ENCODE assay signal across 1 cellular context in the genomic region with DNA sequence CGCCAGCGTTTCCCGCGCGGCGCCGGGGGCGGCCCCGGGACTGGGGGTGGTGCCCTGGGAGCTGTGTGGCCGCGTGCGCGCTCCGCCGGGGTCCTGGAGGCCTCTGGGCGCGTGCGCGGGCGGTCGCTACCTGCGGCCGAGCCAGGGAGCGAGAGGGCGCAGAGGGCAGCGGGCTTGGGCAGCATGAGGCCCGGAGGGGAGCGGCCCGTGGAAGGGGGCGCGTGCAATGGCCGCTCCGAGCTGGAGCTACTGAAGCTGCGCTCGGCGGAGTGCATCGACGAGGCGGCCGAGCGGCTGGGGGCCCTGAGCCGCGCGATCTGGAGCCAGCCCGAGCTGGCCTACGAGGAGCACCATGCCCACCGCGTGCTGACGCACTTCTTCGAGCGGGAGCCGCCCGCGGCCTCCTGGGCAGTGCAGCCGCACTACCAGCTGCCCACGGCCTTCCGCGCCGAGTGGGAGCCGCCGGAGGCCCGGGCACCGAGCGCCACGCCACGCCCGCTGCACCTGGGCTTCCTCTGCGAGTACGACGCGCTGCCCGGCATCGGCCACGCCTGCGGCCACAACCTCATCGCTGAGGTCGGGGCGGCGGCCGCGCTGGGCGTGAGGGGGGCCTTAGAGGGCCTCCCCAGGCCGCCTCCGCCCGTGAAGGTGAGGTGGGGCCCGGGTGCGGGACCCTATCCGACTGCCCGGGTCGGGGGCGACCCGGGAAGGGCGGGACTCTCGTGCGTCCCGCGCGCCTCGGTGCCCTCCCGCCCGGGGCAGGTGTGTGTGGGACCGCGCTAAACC.
TF ChIP-seq lines count a peak whose summit lies in the region.

A gene with protein sequence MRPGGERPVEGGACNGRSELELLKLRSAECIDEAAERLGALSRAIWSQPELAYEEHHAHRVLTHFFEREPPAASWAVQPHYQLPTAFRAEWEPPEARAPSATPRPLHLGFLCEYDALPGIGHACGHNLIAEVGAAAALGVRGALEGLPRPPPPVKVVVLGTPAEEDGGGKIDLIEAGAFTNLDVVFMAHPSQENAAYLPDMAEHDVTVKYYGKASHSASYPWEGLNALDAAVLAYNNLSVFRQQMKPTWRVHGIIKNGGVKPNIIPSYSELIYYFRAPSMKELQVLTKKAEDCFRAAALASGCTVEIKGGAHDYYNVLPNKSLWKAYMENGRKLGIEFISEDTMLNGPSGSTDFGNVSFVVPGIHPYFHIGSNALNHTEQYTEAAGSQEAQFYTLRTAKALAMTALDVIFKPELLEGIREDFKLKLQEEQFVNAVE (plus strand): TSS at position 94 of the 786 bp plus-strand sequence. CDS start 90 bp downstream, at position 184.

TF ChIP-seq in WTC11, 78 proteins besides CTCF, POLR2A, EP300 and RAD21 (continued from another document and continues in another):
- TF ChIP-seq, protein P1, sequence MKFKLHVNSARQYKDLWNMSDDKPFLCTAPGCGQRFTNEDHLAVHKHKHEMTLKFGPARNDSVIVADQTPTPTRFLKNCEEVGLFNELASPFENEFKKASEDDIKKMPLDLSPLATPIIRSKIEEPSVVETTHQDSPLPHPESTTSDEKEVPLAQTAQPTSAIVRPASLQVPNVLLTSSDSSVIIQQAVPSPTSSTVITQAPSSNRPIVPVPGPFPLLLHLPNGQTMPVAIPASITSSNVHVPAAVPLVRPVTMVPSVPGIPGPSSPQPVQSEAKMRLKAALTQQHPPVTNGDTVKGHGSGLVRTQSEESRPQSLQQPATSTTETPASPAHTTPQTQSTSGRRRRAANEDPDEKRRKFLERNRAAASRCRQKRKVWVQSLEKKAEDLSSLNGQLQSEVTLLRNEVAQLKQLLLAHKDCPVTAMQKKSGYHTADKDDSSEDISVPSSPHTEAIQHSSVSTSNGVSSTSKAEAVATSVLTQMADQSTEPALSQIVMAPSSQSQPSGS (CRISPR knock-in tag; IDR thresholded peaks at IDR 0.05; ENCODE audit: borderline replicate concordance, low read depth), result peak; percentile 85
- TF ChIP-seq, protein P2, sequence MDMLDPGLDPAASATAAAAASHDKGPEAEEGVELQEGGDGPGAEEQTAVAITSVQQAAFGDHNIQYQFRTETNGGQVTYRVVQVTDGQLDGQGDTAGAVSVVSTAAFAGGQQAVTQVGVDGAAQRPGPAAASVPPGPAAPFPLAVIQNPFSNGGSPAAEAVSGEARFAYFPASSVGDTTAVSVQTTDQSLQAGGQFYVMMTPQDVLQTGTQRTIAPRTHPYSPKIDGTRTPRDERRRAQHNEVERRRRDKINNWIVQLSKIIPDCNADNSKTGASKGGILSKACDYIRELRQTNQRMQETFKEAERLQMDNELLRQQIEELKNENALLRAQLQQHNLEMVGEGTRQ (CRISPR knock-in tag; IDR thresholded peaks at IDR 0.05), result peak; percentile 20; the same call in 1 of the 2 replicates
- TF ChIP-seq FOXK1 (CRISPR knock-in tag; IDR thresholded peaks at IDR 0.05), result 0 out of 2 replicates have a peak, but pooled peaks have one; percentile 25
- no peak; the same call in 1 of the 2 replicates for TF ChIP-seq GABPB1 (CRISPR knock-in tag; IDR thresholded peaks at IDR 0.05)
- TF ChIP-seq CBFB (CRISPR knock-in tag; IDR thresholded peaks at IDR 0.05; ENCODE audit: low read depth), result 0 out of 2 replicates have a peak, but pooled peaks have one; percentile 42
- TF ChIP-seq, protein P3, sequence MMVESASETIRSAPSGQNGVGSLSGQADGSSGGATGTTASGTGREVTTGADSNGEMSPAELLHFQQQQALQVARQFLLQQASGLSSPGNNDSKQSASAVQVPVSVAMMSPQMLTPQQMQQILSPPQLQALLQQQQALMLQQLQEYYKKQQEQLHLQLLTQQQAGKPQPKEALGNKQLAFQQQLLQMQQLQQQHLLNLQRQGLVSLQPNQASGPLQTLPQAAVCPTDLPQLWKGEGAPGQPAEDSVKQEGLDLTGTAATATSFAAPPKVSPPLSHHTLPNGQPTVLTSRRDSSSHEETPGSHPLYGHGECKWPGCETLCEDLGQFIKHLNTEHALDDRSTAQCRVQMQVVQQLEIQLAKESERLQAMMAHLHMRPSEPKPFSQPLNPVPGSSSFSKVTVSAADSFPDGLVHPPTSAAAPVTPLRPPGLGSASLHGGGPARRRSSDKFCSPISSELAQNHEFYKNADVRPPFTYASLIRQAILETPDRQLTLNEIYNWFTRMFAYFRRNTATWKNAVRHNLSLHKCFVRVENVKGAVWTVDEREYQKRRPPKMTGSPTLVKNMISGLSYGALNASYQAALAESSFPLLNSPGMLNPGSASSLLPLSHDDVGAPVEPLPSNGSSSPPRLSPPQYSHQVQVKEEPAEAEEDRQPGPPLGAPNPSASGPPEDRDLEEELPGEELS (CRISPR knock-in tag; IDR thresholded peaks at IDR 0.05), result peak; percentile 78
- TF ChIP-seq ZNF138 (CRISPR knock-in tag; conservative IDR thresholded peaks at IDR 0.05), result peak; percentile 81
- TF ChIP-seq TP53 (CRISPR knock-in tag; IDR thresholded peaks at IDR 0.05), result peak; percentile 94
- TF ChIP-seq RELA (CRISPR knock-in tag; IDR thresholded peaks at IDR 0.05; ENCODE audit: borderline replicate concordance), result peak; percentile 92
- TF ChIP-seq ZNF416 (CRISPR knock-in tag; IDR thresholded peaks at IDR 0.05), result no peak
- TF ChIP-seq, protein P4, sequence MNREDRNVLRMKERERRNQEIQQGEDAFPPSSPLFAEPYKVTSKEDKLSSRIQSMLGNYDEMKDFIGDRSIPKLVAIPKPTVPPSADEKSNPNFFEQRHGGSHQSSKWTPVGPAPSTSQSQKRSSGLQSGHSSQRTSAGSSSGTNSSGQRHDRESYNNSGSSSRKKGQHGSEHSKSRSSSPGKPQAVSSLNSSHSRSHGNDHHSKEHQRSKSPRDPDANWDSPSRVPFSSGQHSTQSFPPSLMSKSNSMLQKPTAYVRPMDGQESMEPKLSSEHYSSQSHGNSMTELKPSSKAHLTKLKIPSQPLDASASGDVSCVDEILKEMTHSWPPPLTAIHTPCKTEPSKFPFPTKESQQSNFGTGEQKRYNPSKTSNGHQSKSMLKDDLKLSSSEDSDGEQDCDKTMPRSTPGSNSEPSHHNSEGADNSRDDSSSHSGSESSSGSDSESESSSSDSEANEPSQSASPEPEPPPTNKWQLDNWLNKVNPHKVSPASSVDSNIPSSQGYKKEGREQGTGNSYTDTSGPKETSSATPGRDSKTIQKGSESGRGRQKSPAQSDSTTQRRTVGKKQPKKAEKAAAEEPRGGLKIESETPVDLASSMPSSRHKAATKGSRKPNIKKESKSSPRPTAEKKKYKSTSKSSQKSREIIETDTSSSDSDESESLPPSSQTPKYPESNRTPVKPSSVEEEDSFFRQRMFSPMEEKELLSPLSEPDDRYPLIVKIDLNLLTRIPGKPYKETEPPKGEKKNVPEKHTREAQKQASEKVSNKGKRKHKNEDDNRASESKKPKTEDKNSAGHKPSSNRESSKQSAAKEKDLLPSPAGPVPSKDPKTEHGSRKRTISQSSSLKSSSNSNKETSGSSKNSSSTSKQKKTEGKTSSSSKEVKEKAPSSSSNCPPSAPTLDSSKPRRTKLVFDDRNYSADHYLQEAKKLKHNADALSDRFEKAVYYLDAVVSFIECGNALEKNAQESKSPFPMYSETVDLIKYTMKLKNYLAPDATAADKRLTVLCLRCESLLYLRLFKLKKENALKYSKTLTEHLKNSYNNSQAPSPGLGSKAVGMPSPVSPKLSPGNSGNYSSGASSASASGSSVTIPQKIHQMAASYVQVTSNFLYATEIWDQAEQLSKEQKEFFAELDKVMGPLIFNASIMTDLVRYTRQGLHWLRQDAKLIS (CRISPR knock-in tag; IDR thresholded peaks at IDR 0.05; ENCODE audit: borderline replicate concordance), result peak; percentile 88; the same call in 1 of the 2 replicates
- peak; percentile 47 for TF ChIP-seq NFYB (CRISPR knock-in tag; conservative IDR thresholded peaks at IDR 0.05; ENCODE audit: low read depth)
- 0 out of 2 replicates have a peak, but pooled peaks have one; percentile 16 for TF ChIP-seq ATF1 (CRISPR knock-in tag; IDR thresholded peaks at IDR 0.05)
- TF ChIP-seq ZNF396 (CRISPR knock-in tag; IDR thresholded peaks at IDR 0.05; ENCODE audit: borderline replicate concordance), result no peak
- TF ChIP-seq SMAD3 (CRISPR knock-in tag; IDR thresholded peaks at IDR 0.05; ENCODE audit: borderline replicate concordance), result peak; percentile 90; the same call in 1 of the 2 replicates
- peak; percentile 93 for TF ChIP-seq TCF7 (CRISPR knock-in tag; IDR thresholded peaks at IDR 0.05; ENCODE audit: low read depth)
- TF ChIP-seq, protein P5, sequence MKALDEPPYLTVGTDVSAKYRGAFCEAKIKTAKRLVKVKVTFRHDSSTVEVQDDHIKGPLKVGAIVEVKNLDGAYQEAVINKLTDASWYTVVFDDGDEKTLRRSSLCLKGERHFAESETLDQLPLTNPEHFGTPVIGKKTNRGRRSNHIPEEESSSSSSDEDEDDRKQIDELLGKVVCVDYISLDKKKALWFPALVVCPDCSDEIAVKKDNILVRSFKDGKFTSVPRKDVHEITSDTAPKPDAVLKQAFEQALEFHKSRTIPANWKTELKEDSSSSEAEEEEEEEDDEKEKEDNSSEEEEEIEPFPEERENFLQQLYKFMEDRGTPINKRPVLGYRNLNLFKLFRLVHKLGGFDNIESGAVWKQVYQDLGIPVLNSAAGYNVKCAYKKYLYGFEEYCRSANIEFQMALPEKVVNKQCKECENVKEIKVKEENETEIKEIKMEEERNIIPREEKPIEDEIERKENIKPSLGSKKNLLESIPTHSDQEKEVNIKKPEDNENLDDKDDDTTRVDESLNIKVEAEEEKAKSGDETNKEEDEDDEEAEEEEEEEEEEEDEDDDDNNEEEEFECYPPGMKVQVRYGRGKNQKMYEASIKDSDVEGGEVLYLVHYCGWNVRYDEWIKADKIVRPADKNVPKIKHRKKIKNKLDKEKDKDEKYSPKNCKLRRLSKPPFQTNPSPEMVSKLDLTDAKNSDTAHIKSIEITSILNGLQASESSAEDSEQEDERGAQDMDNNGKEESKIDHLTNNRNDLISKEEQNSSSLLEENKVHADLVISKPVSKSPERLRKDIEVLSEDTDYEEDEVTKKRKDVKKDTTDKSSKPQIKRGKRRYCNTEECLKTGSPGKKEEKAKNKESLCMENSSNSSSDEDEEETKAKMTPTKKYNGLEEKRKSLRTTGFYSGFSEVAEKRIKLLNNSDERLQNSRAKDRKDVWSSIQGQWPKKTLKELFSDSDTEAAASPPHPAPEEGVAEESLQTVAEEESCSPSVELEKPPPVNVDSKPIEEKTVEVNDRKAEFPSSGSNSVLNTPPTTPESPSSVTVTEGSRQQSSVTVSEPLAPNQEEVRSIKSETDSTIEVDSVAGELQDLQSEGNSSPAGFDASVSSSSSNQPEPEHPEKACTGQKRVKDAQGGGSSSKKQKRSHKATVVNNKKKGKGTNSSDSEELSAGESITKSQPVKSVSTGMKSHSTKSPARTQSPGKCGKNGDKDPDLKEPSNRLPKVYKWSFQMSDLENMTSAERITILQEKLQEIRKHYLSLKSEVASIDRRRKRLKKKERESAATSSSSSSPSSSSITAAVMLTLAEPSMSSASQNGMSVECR (CRISPR knock-in tag; IDR thresholded peaks at IDR 0.05; ENCODE audit: borderline replicate concordance), result peak; percentile 93
- TF ChIP-seq, protein P6, sequence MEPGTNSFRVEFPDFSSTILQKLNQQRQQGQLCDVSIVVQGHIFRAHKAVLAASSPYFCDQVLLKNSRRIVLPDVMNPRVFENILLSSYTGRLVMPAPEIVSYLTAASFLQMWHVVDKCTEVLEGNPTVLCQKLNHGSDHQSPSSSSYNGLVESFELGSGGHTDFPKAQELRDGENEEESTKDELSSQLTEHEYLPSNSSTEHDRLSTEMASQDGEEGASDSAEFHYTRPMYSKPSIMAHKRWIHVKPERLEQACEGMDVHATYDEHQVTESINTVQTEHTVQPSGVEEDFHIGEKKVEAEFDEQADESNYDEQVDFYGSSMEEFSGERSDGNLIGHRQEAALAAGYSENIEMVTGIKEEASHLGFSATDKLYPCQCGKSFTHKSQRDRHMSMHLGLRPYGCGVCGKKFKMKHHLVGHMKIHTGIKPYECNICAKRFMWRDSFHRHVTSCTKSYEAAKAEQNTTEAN (CRISPR knock-in tag; IDR thresholded peaks at IDR 0.05), result peak; percentile 93; the same call in 1 of the 2 replicates
- TF ChIP-seq, protein P7, sequence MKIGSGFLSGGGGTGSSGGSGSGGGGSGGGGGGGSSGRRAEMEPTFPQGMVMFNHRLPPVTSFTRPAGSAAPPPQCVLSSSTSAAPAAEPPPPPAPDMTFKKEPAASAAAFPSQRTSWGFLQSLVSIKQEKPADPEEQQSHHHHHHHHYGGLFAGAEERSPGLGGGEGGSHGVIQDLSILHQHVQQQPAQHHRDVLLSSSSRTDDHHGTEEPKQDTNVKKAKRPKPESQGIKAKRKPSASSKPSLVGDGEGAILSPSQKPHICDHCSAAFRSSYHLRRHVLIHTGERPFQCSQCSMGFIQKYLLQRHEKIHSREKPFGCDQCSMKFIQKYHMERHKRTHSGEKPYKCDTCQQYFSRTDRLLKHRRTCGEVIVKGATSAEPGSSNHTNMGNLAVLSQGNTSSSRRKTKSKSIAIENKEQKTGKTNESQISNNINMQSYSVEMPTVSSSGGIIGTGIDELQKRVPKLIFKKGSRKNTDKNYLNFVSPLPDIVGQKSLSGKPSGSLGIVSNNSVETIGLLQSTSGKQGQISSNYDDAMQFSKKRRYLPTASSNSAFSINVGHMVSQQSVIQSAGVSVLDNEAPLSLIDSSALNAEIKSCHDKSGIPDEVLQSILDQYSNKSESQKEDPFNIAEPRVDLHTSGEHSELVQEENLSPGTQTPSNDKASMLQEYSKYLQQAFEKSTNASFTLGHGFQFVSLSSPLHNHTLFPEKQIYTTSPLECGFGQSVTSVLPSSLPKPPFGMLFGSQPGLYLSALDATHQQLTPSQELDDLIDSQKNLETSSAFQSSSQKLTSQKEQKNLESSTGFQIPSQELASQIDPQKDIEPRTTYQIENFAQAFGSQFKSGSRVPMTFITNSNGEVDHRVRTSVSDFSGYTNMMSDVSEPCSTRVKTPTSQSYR (CRISPR knock-in tag; IDR thresholded peaks at IDR 0.05), result 0 out of 2 replicates have a peak, but pooled peaks have one; percentile 85
- TF ChIP-seq SOX15 (CRISPR knock-in tag; IDR thresholded peaks at IDR 0.05), result no peak
- TF ChIP-seq, protein P8, sequence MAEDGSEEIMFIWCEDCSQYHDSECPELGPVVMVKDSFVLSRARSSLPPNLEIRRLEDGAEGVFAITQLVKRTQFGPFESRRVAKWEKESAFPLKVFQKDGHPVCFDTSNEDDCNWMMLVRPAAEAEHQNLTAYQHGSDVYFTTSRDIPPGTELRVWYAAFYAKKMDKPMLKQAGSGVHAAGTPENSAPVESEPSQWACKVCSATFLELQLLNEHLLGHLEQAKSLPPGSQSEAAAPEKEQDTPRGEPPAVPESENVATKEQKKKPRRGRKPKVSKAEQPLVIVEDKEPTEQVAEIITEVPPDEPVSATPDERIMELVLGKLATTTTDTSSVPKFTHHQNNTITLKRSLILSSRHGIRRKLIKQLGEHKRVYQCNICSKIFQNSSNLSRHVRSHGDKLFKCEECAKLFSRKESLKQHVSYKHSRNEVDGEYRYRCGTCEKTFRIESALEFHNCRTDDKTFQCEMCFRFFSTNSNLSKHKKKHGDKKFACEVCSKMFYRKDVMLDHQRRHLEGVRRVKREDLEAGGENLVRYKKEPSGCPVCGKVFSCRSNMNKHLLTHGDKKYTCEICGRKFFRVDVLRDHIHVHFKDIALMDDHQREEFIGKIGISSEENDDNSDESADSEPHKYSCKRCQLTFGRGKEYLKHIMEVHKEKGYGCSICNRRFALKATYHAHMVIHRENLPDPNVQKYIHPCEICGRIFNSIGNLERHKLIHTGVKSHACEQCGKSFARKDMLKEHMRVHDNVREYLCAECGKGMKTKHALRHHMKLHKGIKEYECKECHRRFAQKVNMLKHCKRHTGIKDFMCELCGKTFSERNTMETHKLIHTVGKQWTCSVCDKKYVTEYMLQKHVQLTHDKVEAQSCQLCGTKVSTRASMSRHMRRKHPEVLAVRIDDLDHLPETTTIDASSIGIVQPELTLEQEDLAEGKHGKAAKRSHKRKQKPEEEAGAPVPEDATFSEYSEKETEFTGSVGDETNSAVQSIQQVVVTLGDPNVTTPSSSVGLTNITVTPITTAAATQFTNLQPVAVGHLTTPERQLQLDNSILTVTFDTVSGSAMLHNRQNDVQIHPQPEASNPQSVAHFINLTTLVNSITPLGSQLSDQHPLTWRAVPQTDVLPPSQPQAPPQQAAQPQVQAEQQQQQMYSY (CRISPR knock-in tag; IDR thresholded peaks at IDR 0.05), result peak; percentile 51
- peak; percentile 40; the same call in 1 of the 2 replicates for TF ChIP-seq NR2C2 (CRISPR knock-in tag; IDR thresholded peaks at IDR 0.05)
